ENCODE assay signal across 14 cellular contexts in genomic region chr14:101508196-101508947, GRCh38. TPM values are rescaled to one million over a fixed set of nuclear protein-coding genes. Genes with fewer than 3 reads are reported as not detected.
"Had no signal": no experiment of that assay in that cellular context is flagged by ENCODE, and none has a peak within 500 bp of the region (broad histone marks: within the 10 kb centered on the region; RNA-seq: fewer than 3 reads in every experiment).

No MANE protein-coding gene starts in this region.

- ATAC-seq: activated T-helper 17 cell treated with anti-CD3 and anti-CD28 coated beads, Interleukin-2, amount 50 U/mL, for 72 hours; gastroesophageal sphincter; naive thymus-derived CD4-positive, alpha-beta T cell; stimulated activated naive CD8-positive, alpha-beta T cell treated with anti-CD3 and anti-CD28 coated beads, Interleukin-15, amount 100 ng/mL, for 72 hours had no signal

- H3K4me1 Mint-ChIP-seq: activated T-helper 17 cell treated with anti-CD3 and anti-CD28 coated beads, Interleukin-2, amount 50 U/mL, for 72 hours; naive thymus-derived CD4-positive, alpha-beta T cell; stimulated activated naive CD8-positive, alpha-beta T cell treated with anti-CD3 and anti-CD28 coated beads, Interleukin-15, amount 100 ng/mL, for 72 hours had no signal

- H3K27ac Mint-ChIP-seq: activated T-helper 17 cell treated with anti-CD3 and anti-CD28 coated beads, Interleukin-2, amount 50 U/mL, for 72 hours; naive thymus-derived CD4-positive, alpha-beta T cell had no signal

- H3K4me3 Mint-ChIP-seq: activated T-helper 17 cell treated with anti-CD3 and anti-CD28 coated beads, Interleukin-2, amount 50 U/mL, for 72 hours; naive thymus-derived CD4-positive, alpha-beta T cell; stimulated activated naive CD8-positive, alpha-beta T cell treated with anti-CD3 and anti-CD28 coated beads, Interleukin-15, amount 100 ng/mL, for 72 hours had no signal

- H3K9me3 Mint-ChIP-seq: activated T-helper 17 cell treated with anti-CD3 and anti-CD28 coated beads, Interleukin-2, amount 50 U/mL, for 72 hours had no signal

- H3K27me3 Mint-ChIP-seq: stimulated activated naive CD8-positive, alpha-beta T cell treated with anti-CD3 and anti-CD28 coated beads, Interleukin-15, amount 100 ng/mL, for 72 hours had no signal

- DNase-seq: activated CD4-positive, alpha-beta T cell treated with anti-CD3 and anti-CD28 coated beads, Interleukin-2, amount 50 U/mL, for 1 hour; activated T-cell treated with anti-CD3 and anti-CD28 coated beads for 4 hours; colonic mucosa; effector CD8-positive, alpha-beta T cell; hypothalamus; naive thymus-derived CD4-positive, alpha-beta T cell; nucleus accumbens; stimulated activated CD4-positive, alpha-beta T cell treated with anti-CD3 and anti-CD28 coated beads, Interleukin-4, amount 100 ng/mL, for 4 hours; stimulated activated naive CD8-positive, alpha-beta T cell treated with anti-CD3 and anti-CD28 coated beads, Interleukin-15, amount 100 ng/mL, for 72 hours had no signal

RNA-seq across cellular contexts. Expression of gene DIO3, which starts 52.9 kb away (rescaled TPM):
- total RNA-seq: activated CD8-positive, alpha-beta memory T cell treated with anti-CD3 and anti-CD28 coated beads for 36 hours; activated T-helper 17 cell treated with anti-CD3 and anti-CD28 coated beads, Interleukin-2, amount 50 U/mL, for 72 hours; lung microvascular endothelial cell; naive thymus-derived CD4-positive, alpha-beta T cell; pulmonary artery endothelial cell had no signal
